Comparison of ENCODE assay signal across 2 cellular contexts in genomic region chr2:70747284-70747683, GRCh38.
TF ChIP-seq lines count a peak whose summit lies in the region.

No MANE protein-coding gene starts in this region.

TF ChIP-seq in IMR-90, 13 proteins besides CTCF, POLR2A, EP300 and RAD21:
- TF ChIP-seq NFE2L2 (IDR thresholded peaks at IDR 0.05; ENCODE audit: low read depth, low read length): no peak
- TF ChIP-seq CEBPB (IDR thresholded peaks at IDR 0.05; ENCODE audit: low read depth, low read length): no peak
- no peak for TF ChIP-seq FOS (IDR thresholded peaks at IDR 0.05; ENCODE audit: low read depth, low read length)
- no peak for TF ChIP-seq RFX5 (IDR thresholded peaks at IDR 0.05; ENCODE audit: low read depth, low read length)
- TF ChIP-seq, protein P1, sequence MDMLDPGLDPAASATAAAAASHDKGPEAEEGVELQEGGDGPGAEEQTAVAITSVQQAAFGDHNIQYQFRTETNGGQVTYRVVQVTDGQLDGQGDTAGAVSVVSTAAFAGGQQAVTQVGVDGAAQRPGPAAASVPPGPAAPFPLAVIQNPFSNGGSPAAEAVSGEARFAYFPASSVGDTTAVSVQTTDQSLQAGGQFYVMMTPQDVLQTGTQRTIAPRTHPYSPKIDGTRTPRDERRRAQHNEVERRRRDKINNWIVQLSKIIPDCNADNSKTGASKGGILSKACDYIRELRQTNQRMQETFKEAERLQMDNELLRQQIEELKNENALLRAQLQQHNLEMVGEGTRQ (IDR thresholded peaks at IDR 0.05; ENCODE audit: low read depth, low read length): no peak
- TF ChIP-seq SMC3 (IDR thresholded peaks at IDR 0.05; ENCODE audit: low read depth, low read length): no peak
- TF ChIP-seq CHD1 (IDR thresholded peaks at IDR 0.05; ENCODE audit: low read depth, low read length): no peak
- TF ChIP-seq, protein P2, sequence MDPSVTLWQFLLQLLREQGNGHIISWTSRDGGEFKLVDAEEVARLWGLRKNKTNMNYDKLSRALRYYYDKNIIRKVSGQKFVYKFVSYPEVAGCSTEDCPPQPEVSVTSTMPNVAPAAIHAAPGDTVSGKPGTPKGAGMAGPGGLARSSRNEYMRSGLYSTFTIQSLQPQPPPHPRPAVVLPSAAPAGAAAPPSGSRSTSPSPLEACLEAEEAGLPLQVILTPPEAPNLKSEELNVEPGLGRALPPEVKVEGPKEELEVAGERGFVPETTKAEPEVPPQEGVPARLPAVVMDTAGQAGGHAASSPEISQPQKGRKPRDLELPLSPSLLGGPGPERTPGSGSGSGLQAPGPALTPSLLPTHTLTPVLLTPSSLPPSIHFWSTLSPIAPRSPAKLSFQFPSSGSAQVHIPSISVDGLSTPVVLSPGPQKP (IDR thresholded peaks at IDR 0.05; ENCODE audit: borderline replicate concordance, low read depth, low read length): no peak
- TF ChIP-seq MXI1 (IDR thresholded peaks at IDR 0.05; ENCODE audit: borderline replicate concordance, low read depth, low read length): no peak
- TF ChIP-seq RCOR1 (IDR thresholded peaks at IDR 0.05; ENCODE audit: insufficient replicate concordance, low read length): no peak
- no peak for TF ChIP-seq MAZ (IDR thresholded peaks at IDR 0.05; ENCODE audit: borderline replicate concordance, low read depth, low read length)
- no peak for TF ChIP-seq BHLHE40 (IDR thresholded peaks at IDR 0.05; ENCODE audit: low read depth, low read length)
- TF ChIP-seq MAFK (IDR thresholded peaks at IDR 0.05; ENCODE audit: low read depth, low read length): no peak

TF ChIP-seq in H1, 55 proteins besides CTCF, POLR2A, EP300 and RAD21:
- TF ChIP-seq, protein P3, sequence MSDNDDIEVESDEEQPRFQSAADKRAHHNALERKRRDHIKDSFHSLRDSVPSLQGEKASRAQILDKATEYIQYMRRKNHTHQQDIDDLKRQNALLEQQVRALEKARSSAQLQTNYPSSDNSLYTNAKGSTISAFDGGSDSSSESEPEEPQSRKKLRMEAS (IDR thresholded peaks at IDR 0.05): 0 out of 2 replicates have a peak, but pooled peaks have one; percentile 36
- TF ChIP-seq TEAD4 (IDR thresholded peaks at IDR 0.05; ENCODE audit: low read depth, low read length): no peak
